Comparison of ENCODE assay signal across 8 cellular contexts in the genomic region with DNA sequence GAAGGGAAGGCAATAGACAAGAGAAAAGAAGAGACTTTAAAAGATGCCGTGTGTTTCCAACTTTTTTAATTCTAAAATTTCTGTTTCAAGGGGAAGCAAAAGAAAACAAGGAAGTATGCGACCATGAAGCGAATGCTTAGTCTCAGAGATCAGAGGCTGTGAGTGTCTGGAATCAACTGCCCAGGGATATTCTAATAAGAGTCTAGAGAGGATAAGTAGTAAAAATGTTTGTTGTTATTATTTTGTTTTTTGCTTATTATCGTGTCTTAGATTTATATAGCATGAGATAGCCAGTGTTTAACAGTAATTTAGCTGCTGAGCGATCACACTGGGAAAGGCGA. TPM values are rescaled to one million over a fixed set of nuclear protein-coding genes. Genes with fewer than 3 reads are reported as not detected.
DNase-seq lines count a peak whose midpoint lies in the region; ATAC-seq and TF ChIP-seq lines count a peak whose summit lies in the region.

No MANE protein-coding gene starts in this region.

- H3K4me2 ChIP-seq in GM23248 (ENCODE audit: unreplicated experiment) (peak overlapping the region; percentile 95), skeletal muscle satellite cell (ENCODE audit: low read length) (peak overlapping the region; percentile 87)

- H3K27ac Mint-ChIP-seq in WTC11 = peak overlapping the region; percentile 98

- no peaks in the 10 kb centered on the region for H3K27me3 Mint-ChIP-seq in WTC11 (ENCODE audit: low read depth)

- H3K4me3 Mint-ChIP-seq in WTC11 = peak overlapping the region; percentile 98

- H3K36me3 Mint-ChIP-seq in WTC11 = peaks cover 17% of the 10 kb centered on the region

- H3K4me1 Mint-ChIP-seq in WTC11 = peaks cover 15% of the 10 kb centered on the region

- POLR2A ChIA-PET in WTC11 (lab: Charles Lee) = no interaction called here

- no peaks in the 10 kb centered on the region for H4K20me1 ChIP-seq in GM23248 (ENCODE audit: insufficient read depth)

- H3K4me3 ChIP-seq in GM23248 (peak overlapping the region; percentile 98), right atrium auricular region (peak overlapping the region; percentile 75 to 76), skeletal muscle satellite cell (ENCODE audit: low read length) (peak overlapping the region; percentile 89)

- ATAC-seq in WTC11 (no peak), GM19328 (IDR thresholded peaks at IDR 0.05; ENCODE audit: unreplicated experiment) (no peak), HG03469 (IDR thresholded peaks at IDR 0.05; ENCODE audit: unreplicated experiment) (no peak), HG02970 (IDR thresholded peaks at IDR 0.05; ENCODE audit: low FRiP score, unreplicated experiment) (no peak)

- in situ Hi-C loops in GM23248 (cut with MboI) = no loop called here

- 2 to 4% methylated on average over 6 of the region's 6 CpGs for WGBS in GM23248 (ENCODE audit: low coverage in 1 of 2, low lambda C conversion rate in 2 of 2, missing lambda C conversion rate in 2 of 2), 2 experiments

- no peaks in the 10 kb centered on the region for H3K27me3 ChIP-seq in GM23248 (replicated peaks; ENCODE audit: insufficient read depth)
- H3K27me3 ChIP-seq in right atrium auricular region = no peaks in the 10 kb centered on the region
- no peaks in the 10 kb centered on the region for H3K27me3 ChIP-seq in skeletal muscle satellite cell (ENCODE audit: control insufficient read depth, insufficient read depth, low read length)

- H3K9me2 ChIP-seq in GM23248 (ENCODE audit: insufficient read depth) = no peaks in the 10 kb centered on the region

- H3K9me3 ChIP-seq in GM23248 (ENCODE audit: low read depth) (no peaks in the 10 kb centered on the region), right atrium auricular region (no peaks in the 10 kb centered on the region), skeletal muscle satellite cell (replicated peaks; ENCODE audit: low read length) (no peaks in the 10 kb centered on the region)

- intact Hi-C loops in head of caudate nucleus (cut with DNase I) = loop anchor here (10.0 kb wide), 1 partner anchor 51 kb away; a partner anchor contains a TSS

- no peak for TF ChIP-seq CTCF in WTC11 (IDR thresholded peaks at IDR 0.05)
- TF ChIP-seq CTCF in right atrium auricular region (IDR thresholded peaks at IDR 0.05) = no peak

- no peak for DNase-seq in GM23248
- no peak for DNase-seq in WTC11 (ENCODE audit: low spot score)
- DNase-seq in right atrium auricular region (ENCODE audit: low spot score) = no peak
- no peak for DNase-seq in head of caudate nucleus

- peak overlapping the region; percentile 92 for H2AFZ ChIP-seq in GM23248

- H3K27ac ChIP-seq in GM23248 (peak overlapping the region; percentile 68), right atrium auricular region (peak overlapping the region; percentile 77 to 82)

- peak overlapping the region; percentile 95 for H3K9ac ChIP-seq in GM23248
- peak overlapping the region; percentile 89 for H3K9ac ChIP-seq in skeletal muscle satellite cell (ENCODE audit: low read depth, low read length)

- no peaks in the 10 kb centered on the region for H3K9me3 Mint-ChIP-seq in WTC11

- no peaks in the 10 kb centered on the region for H3F3A ChIP-seq in GM23248 (ENCODE audit: insufficient read depth)

- H3K36me3 ChIP-seq in GM23248 (ENCODE audit: low read depth) (peaks cover 28% of the 10 kb centered on the region; the same call in 1 of the 2 replicates), right atrium auricular region (peaks cover 23% of the 10 kb centered on the region), skeletal muscle satellite cell (ENCODE audit: insufficient read depth, low read length) (peaks cover 15% of the 10 kb centered on the region)

- H3K4me1 ChIP-seq in GM23248 (ENCODE audit: insufficient read depth) (peaks cover 18% of the 10 kb centered on the region), right atrium auricular region (peaks cover 0 to 21% of the 10 kb centered on the region in 2 donors), skeletal muscle satellite cell (ENCODE audit: control insufficient read depth, insufficient read depth, low read length) (peaks cover 15% of the 10 kb centered on the region)

- H3K79me2 ChIP-seq in GM23248 (ENCODE audit: insufficient read depth) = peaks cover 75% of the 10 kb centered on the region

- CTCF ChIA-PET in WTC11 (lab: Charles Lee) = no interaction called here

TF ChIP-seq in WTC11, 78 proteins besides CTCF, POLR2A, EP300 and RAD21 (continues in another document):
- TF ChIP-seq, protein P1, sequence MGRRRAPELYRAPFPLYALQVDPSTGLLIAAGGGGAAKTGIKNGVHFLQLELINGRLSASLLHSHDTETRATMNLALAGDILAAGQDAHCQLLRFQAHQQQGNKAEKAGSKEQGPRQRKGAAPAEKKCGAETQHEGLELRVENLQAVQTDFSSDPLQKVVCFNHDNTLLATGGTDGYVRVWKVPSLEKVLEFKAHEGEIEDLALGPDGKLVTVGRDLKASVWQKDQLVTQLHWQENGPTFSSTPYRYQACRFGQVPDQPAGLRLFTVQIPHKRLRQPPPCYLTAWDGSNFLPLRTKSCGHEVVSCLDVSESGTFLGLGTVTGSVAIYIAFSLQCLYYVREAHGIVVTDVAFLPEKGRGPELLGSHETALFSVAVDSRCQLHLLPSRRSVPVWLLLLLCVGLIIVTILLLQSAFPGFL (CRISPR knock-in tag; IDR thresholded peaks at IDR 0.05; ENCODE audit: borderline replicate concordance) = no peak
- TF ChIP-seq FOXJ3 (CRISPR knock-in tag; IDR thresholded peaks at IDR 0.05; ENCODE audit: borderline replicate concordance) (no peak), NFYB (CRISPR knock-in tag; conservative IDR thresholded peaks at IDR 0.05; ENCODE audit: low read depth) (no peak), ZNF219 (CRISPR knock-in tag; IDR thresholded peaks at IDR 0.05; ENCODE audit: borderline replicate concordance) (no peak), TEAD1 (CRISPR knock-in tag; IDR thresholded peaks at IDR 0.05) (no peak), GABPB1 (CRISPR knock-in tag; IDR thresholded peaks at IDR 0.05) (no peak), ZNF423 (CRISPR knock-in tag; IDR thresholded peaks at IDR 0.05) (no peak), NFATC4 (CRISPR knock-in tag; IDR thresholded peaks at IDR 0.05) (no peak)
- TF ChIP-seq, protein P2, sequence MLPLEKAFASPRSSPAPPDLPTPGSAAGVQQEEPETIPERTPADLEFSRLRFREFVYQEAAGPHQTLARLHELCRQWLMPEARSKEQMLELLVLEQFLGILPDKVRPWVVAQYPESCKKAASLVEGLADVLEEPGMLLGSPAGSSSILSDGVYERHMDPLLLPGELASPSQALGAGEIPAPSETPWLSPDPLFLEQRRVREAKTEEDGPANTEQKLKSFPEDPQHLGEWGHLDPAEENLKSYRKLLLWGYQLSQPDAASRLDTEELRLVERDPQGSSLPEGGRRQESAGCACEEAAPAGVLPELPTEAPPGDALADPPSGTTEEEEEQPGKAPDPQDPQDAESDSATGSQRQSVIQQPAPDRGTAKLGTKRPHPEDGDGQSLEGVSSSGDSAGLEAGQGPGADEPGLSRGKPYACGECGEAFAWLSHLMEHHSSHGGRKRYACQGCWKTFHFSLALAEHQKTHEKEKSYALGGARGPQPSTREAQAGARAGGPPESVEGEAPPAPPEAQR (CRISPR knock-in tag; IDR thresholded peaks at IDR 0.05) = no peak
- TF ChIP-seq, protein P3, sequence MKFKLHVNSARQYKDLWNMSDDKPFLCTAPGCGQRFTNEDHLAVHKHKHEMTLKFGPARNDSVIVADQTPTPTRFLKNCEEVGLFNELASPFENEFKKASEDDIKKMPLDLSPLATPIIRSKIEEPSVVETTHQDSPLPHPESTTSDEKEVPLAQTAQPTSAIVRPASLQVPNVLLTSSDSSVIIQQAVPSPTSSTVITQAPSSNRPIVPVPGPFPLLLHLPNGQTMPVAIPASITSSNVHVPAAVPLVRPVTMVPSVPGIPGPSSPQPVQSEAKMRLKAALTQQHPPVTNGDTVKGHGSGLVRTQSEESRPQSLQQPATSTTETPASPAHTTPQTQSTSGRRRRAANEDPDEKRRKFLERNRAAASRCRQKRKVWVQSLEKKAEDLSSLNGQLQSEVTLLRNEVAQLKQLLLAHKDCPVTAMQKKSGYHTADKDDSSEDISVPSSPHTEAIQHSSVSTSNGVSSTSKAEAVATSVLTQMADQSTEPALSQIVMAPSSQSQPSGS (CRISPR knock-in tag; IDR thresholded peaks at IDR 0.05; ENCODE audit: borderline replicate concordance, low read depth) = no peak
- TF ChIP-seq, protein P4, sequence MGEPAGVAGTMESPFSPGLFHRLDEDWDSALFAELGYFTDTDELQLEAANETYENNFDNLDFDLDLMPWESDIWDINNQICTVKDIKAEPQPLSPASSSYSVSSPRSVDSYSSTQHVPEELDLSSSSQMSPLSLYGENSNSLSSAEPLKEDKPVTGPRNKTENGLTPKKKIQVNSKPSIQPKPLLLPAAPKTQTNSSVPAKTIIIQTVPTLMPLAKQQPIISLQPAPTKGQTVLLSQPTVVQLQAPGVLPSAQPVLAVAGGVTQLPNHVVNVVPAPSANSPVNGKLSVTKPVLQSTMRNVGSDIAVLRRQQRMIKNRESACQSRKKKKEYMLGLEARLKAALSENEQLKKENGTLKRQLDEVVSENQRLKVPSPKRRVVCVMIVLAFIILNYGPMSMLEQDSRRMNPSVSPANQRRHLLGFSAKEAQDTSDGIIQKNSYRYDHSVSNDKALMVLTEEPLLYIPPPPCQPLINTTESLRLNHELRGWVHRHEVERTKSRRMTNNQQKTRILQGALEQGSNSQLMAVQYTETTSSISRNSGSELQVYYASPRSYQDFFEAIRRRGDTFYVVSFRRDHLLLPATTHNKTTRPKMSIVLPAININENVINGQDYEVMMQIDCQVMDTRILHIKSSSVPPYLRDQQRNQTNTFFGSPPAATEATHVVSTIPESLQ (CRISPR knock-in tag; IDR thresholded peaks at IDR 0.05) = no peak

RNA-seq across cellular contexts. Expression of a gene that starts 0.4 kb away (rescaled TPM):
- total RNA-seq in GM23248 (2014; rRNA removed; shearing (Covaris generic)) = 28.7 and 39.2 TPM in 2 replicates
- 24.3 and 26.0 TPM in 2 replicates for polyA plus RNA-seq in GM23248 (2016; fragmentation: Nextera tagmentation; extraction: Ambion mirVana)
- total RNA-seq in WTC11 (2021) (59.4 to 62.2 TPM (median 61.6 TPM) in 3 replicates), right atrium auricular region (10 to 100 TPM; 12.6 to 20.0 TPM)
- total RNA-seq in skeletal muscle satellite cell (2012; rRNA removed) = 37.4 and 41.3 TPM in 2 replicates

RNA-seq across cellular contexts. Expression of a gene that starts 0.5 kb away (rescaled TPM):
- 21.0 and 25.6 TPM in 2 replicates for total RNA-seq in GM23248 (2014; rRNA removed; shearing (Covaris generic))
- 12.9 and 14.2 TPM in 2 replicates for polyA plus RNA-seq in GM23248 (2016; fragmentation: Nextera tagmentation; extraction: Ambion mirVana)
- total RNA-seq in WTC11 (2021) = 32.4 to 37.0 TPM (median 32.7 TPM) in 3 replicates
- 10 to 100 TPM; 15.6 to 16.3 TPM for total RNA-seq in right atrium auricular region
- 21.2 and 22.1 TPM in 2 replicates for total RNA-seq in skeletal muscle satellite cell (2012; rRNA removed)

RNA-seq across cellular contexts. Expression of a gene that starts 49.8 kb away (rescaled TPM):
- total RNA-seq in GM23248 (2014; rRNA removed; shearing (Covaris generic)) = 19.3 and 40.0 TPM in 2 replicates
- polyA plus RNA-seq in GM23248 (2016; fragmentation: Nextera tagmentation; extraction: Ambion mirVana) = 15.9 and 16.8 TPM in 2 replicates
- total RNA-seq in WTC11 (2021) (65.6 to 67.1 TPM (median 66.6 TPM) in 3 replicates), right atrium auricular region (10 to 100 TPM; 23.6 to 25.3 TPM)
- 23.6 TPM in 2 replicates for total RNA-seq in skeletal muscle satellite cell (2012; rRNA removed)
